Comparison of ENCODE assay signal across 8 cellular contexts in genomic region chr13:106083620-106084350, GRCh38.
DNase-seq lines count a peak whose midpoint lies in the region; FAIRE-seq and TF ChIP-seq lines count a peak whose summit lies in the region.

No MANE protein-coding gene starts in this region.

- no peak overlapping the region for H3K27ac ChIP-seq in OCI-LY3 (ENCODE audit: low read length)

- no peaks in the 10 kb centered on the region for H3K79me2 ChIP-seq in OCI-LY3 (ENCODE audit: low read length)

- no peaks in the 10 kb centered on the region for H3K36me3 ChIP-seq in OCI-LY3 (replicated peaks; ENCODE audit: low read depth, low read length)

- H3K4me3 ChIP-seq in OCI-LY3 (ENCODE audit: low read length) (no peak overlapping the region), fibroblast of the aortic adventitia (ENCODE audit: low read depth, low read length) (no peak overlapping the region)

- no peaks in the 10 kb centered on the region for H3K4me1 ChIP-seq in OCI-LY3 (ENCODE audit: low read length)

- no peaks in the 10 kb centered on the region for H4K20me1 ChIP-seq in OCI-LY3 (ENCODE audit: insufficient read depth, low read length)

- no peak for TF ChIP-seq POLR2A in H54 (IDR thresholded peaks at IDR 0.05; ENCODE audit: low read depth, low read length)

- no peak overlapping the region for H3K4me2 ChIP-seq in OCI-LY3 (ENCODE audit: low read length)

- H3K27me3 ChIP-seq in OCI-LY3 (ENCODE audit: low read depth, low read length) = no peaks in the 10 kb centered on the region

- H2AFZ ChIP-seq in OCI-LY3 (ENCODE audit: low read depth, low read length) = no peak overlapping the region

- FAIRE-seq in H54 (lab: Jason Lieb, UNC) = peak; percentile 94

- peak; percentile 78 for TF ChIP-seq CTCF in OCI-LY3 (IDR thresholded peaks at IDR 0.05; ENCODE audit: low read depth, low read length)
- peak; percentile 78 for TF ChIP-seq CTCF in fibroblast of the aortic adventitia (IDR thresholded peaks at IDR 0.05; ENCODE audit: insufficient read depth, low read length)

- DNase-seq in ELR (ENCODE audit: low read depth) = peak; percentile 75
- DNase-seq in H54 (ENCODE audit: insufficient read length, low spot score) = peak; percentile 44
- DNase-seq in fibroblast of the aortic adventitia (ENCODE audit: low read depth) = peak; percentile 49
- peak; percentile 25 for DNase-seq in stimulated activated CD8-positive, alpha-beta memory T cell treated with anti-CD3 and anti-CD28 coated beads, Interleukin-4, amount 100 ng/mL, for 48 hours
- no peak for DNase-seq in NCI-H524 treated with DMSO at 0.1 percent for 48 hours (lab: John Stamatoyannopoulos, UW)
- no peak for DNase-seq in NCI-H1930 (lab: John Stamatoyannopoulos, UW)
- no peak for DNase-seq in GM19240 (ENCODE audit: insufficient read length, low spot score)

- no peak overlapping the region for H3K9ac ChIP-seq in OCI-LY3 (ENCODE audit: low read length)

- H3K9me3 ChIP-seq in OCI-LY3 (ENCODE audit: insufficient read depth, low read length) = no peaks in the 10 kb centered on the region

Comparison
In these comparisons a context has a peak if more than half of its experiments do, and no peak if none do; other contexts are left out.
1. DNase-seq: peak in ELR (single experiment), H54 (single experiment), fibroblast of the aortic adventitia (single experiment) and stimulated activated CD8-positive, alpha-beta memory T cell treated with anti-CD3 and anti-CD28 coated beads, Interleukin-4, amount 100 ng/mL, for 48 hours (single experiment); none in NCI-H524 treated with DMSO at 0.1 percent for 48 hours (single experiment), NCI-H1930 (0 of 2) and GM19240 (single experiment).